23 cellular contexts compared by ENCODE assay signal in the genomic region with DNA sequence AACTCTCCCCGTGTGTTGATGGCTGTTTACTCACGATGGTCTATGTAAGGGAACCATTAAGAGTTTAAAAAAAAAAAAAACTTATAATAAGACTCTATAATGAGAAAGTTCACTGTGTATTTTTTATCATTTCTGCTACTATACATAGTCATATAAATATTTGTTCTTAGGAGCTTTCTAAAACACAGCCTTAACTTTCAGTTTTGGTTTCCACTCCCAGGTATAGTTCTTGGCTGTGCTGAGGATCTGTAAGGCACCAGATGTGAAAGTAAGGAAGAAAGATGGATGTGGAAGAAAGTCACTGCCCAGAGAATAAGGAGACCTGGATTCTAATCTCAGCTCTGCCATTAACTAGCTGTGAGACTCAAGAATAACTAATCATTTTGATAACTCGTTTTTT.
"Had no signal": no experiment of that assay in that cellular context is flagged by ENCODE, and none has a peak within 500 bp of the region (broad histone marks: within the 10 kb centered on the region; RNA-seq: fewer than 3 reads in every experiment).

No MANE protein-coding gene starts in this region.

- FAIRE-seq: astrocyte had no signal

- DNase-seq: activated CD4-positive, alpha-beta T cell treated with anti-CD3 and anti-CD28 coated beads for 36 hours; activated CD4-positive, CD25-positive, alpha-beta regulatory T cell; activated CD8-positive, alpha-beta T cell treated with anti-CD3 and anti-CD28 coated beads, Interleukin-2, amount 10 ng/mL, durations not matched to agents 7 days and 5 days; activated effector memory CD4-positive, alpha-beta T cell treated with Interleukin-2 at 50 U/mL for 16 hours; activated naive CD4-positive, alpha-beta T cell treated with Interleukin-2 at 50 U/mL for 16 hours; activated naive CD8-positive, alpha-beta T cell treated with anti-CD3 and anti-CD28 coated beads, Interleukin-2, amount 10 ng/mL, durations not matched to agents 7 days and 5 days; amniotic stem cell; brain microvascular endothelial cell; endodermal cell; hippocampal formation; left lung; lower lobe of right lung; mesendoderm; posterior cingulate gyrus; right cardiac atrium; stimulated activated CD4-positive, alpha-beta T cell treated with anti-CD3 and anti-CD28 coated beads, Interleukin-2, amount 100 ng/mL, for 48 hours; stimulated activated naive CD4-positive, alpha-beta T cell treated with Interleukin-2 at 50 U/mL for 16 hours; T-helper 1 cell had no signal

- H3K27me3 ChIP-seq: brain microvascular endothelial cell, esophagus muscularis mucosa, gastroesophageal sphincter, left lung, tibial nerve had no signal

- H3K4me3 ChIP-seq: coronary artery, esophagus muscularis mucosa, gastroesophageal sphincter, left lung, lower lobe of right lung, tibial nerve had no signal

- H3K36me3 ChIP-seq: brain microvascular endothelial cell, esophagus muscularis mucosa, gastroesophageal sphincter, left lung, lower lobe of right lung, tibial nerve had no signal

- H3K27ac ChIP-seq: brain microvascular endothelial cell, coronary artery, left lung, lower lobe of right lung, tibial nerve had no signal

- H3K9me3 ChIP-seq: esophagus muscularis mucosa, gastroesophageal sphincter, left lung, lower lobe of right lung, tibial nerve had no signal

- ATAC-seq: activated CD4-positive, alpha-beta T cell treated with anti-CD3 and anti-CD28 coated beads for 36 hours; activated CD8-positive, alpha-beta T cell treated with anti-CD3 and anti-CD28 coated beads, Interleukin-2, amount 10 ng/mL, durations not matched to agents 7 days and 5 days; gastroesophageal sphincter; left lung; right cardiac atrium had no signal
